Comparison of ENCODE assay signal across 1 cellular context in genomic region chr15:62390793-62391543, GRCh38.
TF ChIP-seq lines count a peak whose summit lies in the region.

No MANE protein-coding gene starts in this region.

TF ChIP-seq in HepG2, 621 proteins besides CTCF, POLR2A, EP300 and RAD21 (continued from another document):
- TF ChIP-seq LCORL (IDR thresholded peaks at IDR 0.05): no peak
- no peak for TF ChIP-seq LCORL (CRISPR knock-in tag; IDR thresholded peaks at IDR 0.05)
- TF ChIP-seq ZNF687 (CRISPR knock-in tag; IDR thresholded peaks at IDR 0.05): no peak
- no peak for TF ChIP-seq ZNF30 (CRISPR knock-in tag; IDR thresholded peaks at IDR 0.05)
- TF ChIP-seq RFX1 (IDR thresholded peaks at IDR 0.05): no peak
- no peak for TF ChIP-seq NFKB2 (CRISPR knock-in tag; IDR thresholded peaks at IDR 0.05; ENCODE audit: borderline replicate concordance)
- 0 out of 2 replicates have a peak, but pooled peaks have one; percentile 2 for TF ChIP-seq TBX2 (CRISPR knock-in tag; IDR thresholded peaks at IDR 0.05; ENCODE audit: borderline replicate concordance)
- peak; percentile 82; the same call in 1 of the 2 replicates for TF ChIP-seq ZNF256 (CRISPR knock-in tag; conservative IDR thresholded peaks at IDR 0.05)
- TF ChIP-seq GATAD2A (CRISPR knock-in tag; IDR thresholded peaks at IDR 0.05): no peak; the same call in 1 of the 2 replicates
- no peak for TF ChIP-seq HMG20B (CRISPR knock-in tag; conservative IDR thresholded peaks at IDR 0.05)
- TF ChIP-seq ZMYM2 (CRISPR knock-in tag; IDR thresholded peaks at IDR 0.05): no peak
- no peak for TF ChIP-seq REXO4 (CRISPR knock-in tag; IDR thresholded peaks at IDR 0.05; ENCODE audit: borderline replicate concordance)
- no peak for TF ChIP-seq THAP9 (CRISPR knock-in tag; IDR thresholded peaks at IDR 0.05; ENCODE audit: borderline replicate concordance)
- TF ChIP-seq SRF (IDR thresholded peaks at IDR 0.05; ENCODE audit: low read depth, low read length): no peak
- TF ChIP-seq ZNF550 (CRISPR knock-in tag; IDR thresholded peaks at IDR 0.05; ENCODE audit: borderline replicate concordance): no peak
- TF ChIP-seq CHD4 (IDR thresholded peaks at IDR 0.05; ENCODE audit: borderline replicate concordance, low read length): no peak
- no peak for TF ChIP-seq ZNF142 (CRISPR knock-in tag; IDR thresholded peaks at IDR 0.05)
- no peak for TF ChIP-seq MTF1 (CRISPR knock-in tag; IDR thresholded peaks at IDR 0.05)
- TF ChIP-seq SRY (CRISPR knock-in tag; IDR thresholded peaks at IDR 0.05): 0 out of 2 replicates have a peak, but pooled peaks have one; percentile 7
- peak; percentile 43 for TF ChIP-seq TEAD3 (CRISPR knock-in tag; optimal IDR thresholded peaks at IDR 0.05; ENCODE audit: borderline replicate concordance)
- TF ChIP-seq NCOA2 (CRISPR knock-in tag; IDR thresholded peaks at IDR 0.05): no peak
- no peak for TF ChIP-seq ZFY (CRISPR knock-in tag; IDR thresholded peaks at IDR 0.05)
- no peak for TF ChIP-seq ZNF468 (CRISPR knock-in tag; IDR thresholded peaks at IDR 0.05)
- no peak for TF ChIP-seq HOXA5 (CRISPR knock-in tag; IDR thresholded peaks at IDR 0.05)
- no peak for TF ChIP-seq TOE1 (CRISPR knock-in tag; IDR thresholded peaks at IDR 0.05)
- TF ChIP-seq ZNF564 (CRISPR knock-in tag; IDR thresholded peaks at IDR 0.05): 0 out of 2 replicates have a peak, but pooled peaks have one; percentile 4
- TF ChIP-seq SP140L (CRISPR knock-in tag; IDR thresholded peaks at IDR 0.05; ENCODE audit: borderline replicate concordance): no peak
- no peak for TF ChIP-seq FOSL2 (CRISPR knock-in tag; IDR thresholded peaks at IDR 0.05)
- TF ChIP-seq, protein P1, sequence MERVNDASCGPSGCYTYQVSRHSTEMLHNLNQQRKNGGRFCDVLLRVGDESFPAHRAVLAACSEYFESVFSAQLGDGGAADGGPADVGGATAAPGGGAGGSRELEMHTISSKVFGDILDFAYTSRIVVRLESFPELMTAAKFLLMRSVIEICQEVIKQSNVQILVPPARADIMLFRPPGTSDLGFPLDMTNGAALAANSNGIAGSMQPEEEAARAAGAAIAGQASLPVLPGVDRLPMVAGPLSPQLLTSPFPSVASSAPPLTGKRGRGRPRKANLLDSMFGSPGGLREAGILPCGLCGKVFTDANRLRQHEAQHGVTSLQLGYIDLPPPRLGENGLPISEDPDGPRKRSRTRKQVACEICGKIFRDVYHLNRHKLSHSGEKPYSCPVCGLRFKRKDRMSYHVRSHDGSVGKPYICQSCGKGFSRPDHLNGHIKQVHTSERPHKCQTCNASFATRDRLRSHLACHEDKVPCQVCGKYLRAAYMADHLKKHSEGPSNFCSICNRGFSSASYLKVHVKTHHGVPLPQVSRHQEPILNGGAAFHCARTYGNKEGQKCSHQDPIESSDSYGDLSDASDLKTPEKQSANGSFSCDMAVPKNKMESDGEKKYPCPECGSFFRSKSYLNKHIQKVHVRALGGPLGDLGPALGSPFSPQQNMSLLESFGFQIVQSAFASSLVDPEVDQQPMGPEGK (CRISPR knock-in tag; IDR thresholded peaks at IDR 0.05): peak; percentile 56; the same call in 1 of the 2 replicates
- no peak for TF ChIP-seq ZFP1 (CRISPR knock-in tag; IDR thresholded peaks at IDR 0.05)
- no peak for TF ChIP-seq MAFG (CRISPR knock-in tag; IDR thresholded peaks at IDR 0.05)
- no peak for TF ChIP-seq HNF4G (IDR thresholded peaks at IDR 0.05; ENCODE audit: borderline replicate concordance, low read depth, low read length)
- no peak for TF ChIP-seq HNF4G (CRISPR knock-in tag; IDR thresholded peaks at IDR 0.05; ENCODE audit: borderline replicate concordance, low read depth)
- no peak for TF ChIP-seq ZNF501 (CRISPR knock-in tag; IDR thresholded peaks at IDR 0.05)
- peak; percentile 51 for TF ChIP-seq TAF15 (IDR thresholded peaks at IDR 0.05; ENCODE audit: low read depth, low read length, poor library complexity, severe bottlenecking)
- no peak for TF ChIP-seq ZNF432 (CRISPR knock-in tag; IDR thresholded peaks at IDR 0.05; ENCODE audit: borderline replicate concordance)
- TF ChIP-seq NAIF1 (CRISPR knock-in tag; IDR thresholded peaks at IDR 0.05; ENCODE audit: borderline replicate concordance): no peak
- TF ChIP-seq, protein P2, sequence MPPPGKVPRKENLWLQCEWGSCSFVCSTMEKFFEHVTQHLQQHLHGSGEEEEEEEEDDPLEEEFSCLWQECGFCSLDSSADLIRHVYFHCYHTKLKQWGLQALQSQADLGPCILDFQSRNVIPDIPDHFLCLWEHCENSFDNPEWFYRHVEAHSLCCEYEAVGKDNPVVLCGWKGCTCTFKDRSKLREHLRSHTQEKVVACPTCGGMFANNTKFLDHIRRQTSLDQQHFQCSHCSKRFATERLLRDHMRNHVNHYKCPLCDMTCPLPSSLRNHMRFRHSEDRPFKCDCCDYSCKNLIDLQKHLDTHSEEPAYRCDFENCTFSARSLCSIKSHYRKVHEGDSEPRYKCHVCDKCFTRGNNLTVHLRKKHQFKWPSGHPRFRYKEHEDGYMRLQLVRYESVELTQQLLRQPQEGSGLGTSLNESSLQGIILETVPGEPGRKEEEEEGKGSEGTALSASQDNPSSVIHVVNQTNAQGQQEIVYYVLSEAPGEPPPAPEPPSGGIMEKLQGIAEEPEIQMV (CRISPR knock-in tag; IDR thresholded peaks at IDR 0.05; ENCODE audit: low read depth): 0 out of 2 replicates have a peak, but pooled peaks have one; percentile 23
